15 cellular contexts compared by ENCODE assay signal in genomic region chr12:116659771-116660481, GRCh38.
DNase-seq lines count a peak whose midpoint lies in the region; ATAC-seq, FAIRE-seq and TF ChIP-seq lines count a peak whose summit lies in the region.
"Had no signal": no experiment of that assay in that cellular context is flagged by ENCODE, and none has a peak within 500 bp of the region (broad histone marks: within the 10 kb centered on the region; RNA-seq: fewer than 3 reads in every experiment).

No MANE protein-coding gene starts in this region.

- no peak overlapping the region for H3K4me3 Mint-ChIP-seq in neural progenitor cell
- H3K4me3 Mint-ChIP-seq in naive thymus-derived CD4-positive, alpha-beta T cell: no peak overlapping the region
- H3K4me3 Mint-ChIP-seq: activated naive CD4-positive, alpha-beta T cell treated with anti-CD3 and anti-CD28 coated beads, Interleukin-2, amount 10 ng/mL, durations not matched to agents 7 days and 5 days had no signal

- H3K27me3 Mint-ChIP-seq in neural progenitor cell (ENCODE audit: insufficient read depth, low read depth): peaks cover 12% of the 10 kb centered on the region
- peaks cover 0 to 29% (median 5%) of the 10 kb centered on the region in 5 donors for H3K27me3 Mint-ChIP-seq in naive thymus-derived CD4-positive, alpha-beta T cell

- no TSS peak for BruUV-seq in K562 (replicated peaks; lab: Mats Ljungman, UMichigan)

- no peak for TF ChIP-seq RAD21 in K562 (CRISPR knock-in tag; conservative IDR thresholded peaks at IDR 0.05 in 1 of 2, IDR thresholded peaks at IDR 0.05 in 1 of 2)

- POLR2A ChIA-PET in K562 (lab: Yijun Ruan, JAX): no interaction called here
- POLR2A ChIA-PET in naive thymus-derived CD4-positive, alpha-beta T cell (lab: Charles Lee): no interaction called here

- H2AFZ ChIP-seq in K562 (ENCODE audit: low read depth, low read length) (no peak overlapping the region), neural progenitor cell (replicated peaks) (no peak overlapping the region)

- H3K4me1 ChIP-seq in K562 (replicated peaks in 1 of 2; ENCODE audit: control insufficient read depth in 2 of 2, insufficient read depth in 2 of 2, low read length in 2 of 2) (peaks cover 0 to 6% of the 10 kb centered on the region in 2 experiments; a peak in 3 of 5 replicates), neural progenitor cell (peaks cover 21% of the 10 kb centered on the region)
- no peaks in the 10 kb centered on the region for H3K4me1 ChIP-seq in naive thymus-derived CD4-positive, alpha-beta T cell (ENCODE audit: control insufficient read depth in 2 of 2, insufficient read depth in 2 of 2, low read length in 2 of 2)

- in situ Hi-C loops in K562 (cut with MboI): no loop called here

- H3K9me3 ChIP-seq in K562 (replicated peaks; ENCODE audit: control insufficient read depth, insufficient read depth, low read depth, low read length) (no peaks in the 10 kb centered on the region), neural progenitor cell (ENCODE audit: low read depth) (no peaks in the 10 kb centered on the region)
- H3K9me3 ChIP-seq in naive thymus-derived CD4-positive, alpha-beta T cell (ENCODE audit: control insufficient read depth in 2 of 3, low read length in 3 of 3): no peaks in the 10 kb centered on the region

- H3K27me3 ChIP-seq in K562 (ENCODE audit: control insufficient read depth in 2 of 2, insufficient read depth in 2 of 2, low read length in 2 of 2) (peaks cover 43 to 70% of the 10 kb centered on the region in 2 experiments), neural progenitor cell (no peaks in the 10 kb centered on the region)
- no peaks in the 10 kb centered on the region for H3K27me3 ChIP-seq in naive thymus-derived CD4-positive, alpha-beta T cell (ENCODE audit: control insufficient read depth in 2 of 2, insufficient read depth in 2 of 2, low read length in 2 of 2)

- TF ChIP-seq CTCF in K562 (IDR thresholded peaks at IDR 0.05 in 2 of 3, conservative IDR thresholded peaks at IDR 0.05 in 1 of 3; ENCODE audit: insufficient read depth in 2 of 3, low read depth in 1 of 3, low read length in 3 of 3) (no peak), neural progenitor cell (IDR thresholded peaks at IDR 0.05) (no peak)

- H3K4me2 ChIP-seq in K562 (ENCODE audit: insufficient read depth, low read length) (no peak overlapping the region), neural progenitor cell (no peak overlapping the region)

- peak; percentile 59 for DNase-seq in Daoy (ENCODE audit: low read depth)
- DNase-seq in NCI-H2196 treated with DMSO at 0.1 percent for 48 hours (lab: John Stamatoyannopoulos, UW; ENCODE audit: unreplicated experiment): peak; percentile 39
- no peak for DNase-seq in K562 (ENCODE audit: extremely low read depth in 1 of 4, low spot score in 3 of 4)
- no peak for DNase-seq in neural progenitor cell (ENCODE audit: low spot score)
- no peak for DNase-seq in OCI-M1 (lab: John Stamatoyannopoulos, UW)
- DNase-seq in naive thymus-derived CD4-positive, alpha-beta T cell: no peak
- no peak for DNase-seq in AML-193 (lab: John Stamatoyannopoulos, UW)
- DNase-seq: activated CD4-positive, CD25-positive, alpha-beta regulatory T cell; activated CD8-positive, alpha-beta memory T cell treated with anti-CD3 and anti-CD28 coated beads, Interleukin-2, amount 50 U/mL, for 48 hours; activated naive CD4-positive, alpha-beta T cell treated with anti-CD3 and anti-CD28 coated beads, Interleukin-2, amount 10 ng/mL, durations not matched to agents 7 days and 5 days; NCI-H1092 treated with DMSO at 0.1 percent for 48 hours had no signal

- intact Hi-C loops in K562 (cut with micrococcal nuclease): no loop called here
- intact Hi-C loops in naive thymus-derived CD4-positive, alpha-beta T cell (cut with micrococcal nuclease): no loop called here

- H4K20me1 ChIP-seq in K562 (replicated peaks; ENCODE audit: control insufficient read depth, insufficient read depth, low read length) (no peaks in the 10 kb centered on the region), neural progenitor cell (ENCODE audit: low read depth) (no peaks in the 10 kb centered on the region)

- FAIRE-seq in K562 (lab: Jason Lieb, UNC): no peak
- FAIRE-seq: G401.6, GM19239, kidney had no signal

- H3K27ac ChIP-seq in K562 (ENCODE audit: extremely low read depth, low read depth, low read length): no peak overlapping the region
- no peak overlapping the region for H3K27ac ChIP-seq in neural progenitor cell
- H3K27ac ChIP-seq in naive thymus-derived CD4-positive, alpha-beta T cell (ENCODE audit: low read depth, low read length): no peak overlapping the region

- H3F3A ChIP-seq in neural progenitor cell (ENCODE audit: low read depth): peaks cover 17% of the 10 kb centered on the region

- H3K36me3 Mint-ChIP-seq in neural progenitor cell: no peaks in the 10 kb centered on the region
- no peaks in the 10 kb centered on the region for H3K36me3 Mint-ChIP-seq in naive thymus-derived CD4-positive, alpha-beta T cell
- H3K36me3 Mint-ChIP-seq: activated naive CD4-positive, alpha-beta T cell treated with anti-CD3 and anti-CD28 coated beads, Interleukin-2, amount 10 ng/mL, durations not matched to agents 7 days and 5 days had no signal

- no peaks in the 10 kb centered on the region for H3K9me3 Mint-ChIP-seq in neural progenitor cell
- H3K9me3 Mint-ChIP-seq in naive thymus-derived CD4-positive, alpha-beta T cell: no peaks in the 10 kb centered on the region
- H3K9me3 Mint-ChIP-seq: activated naive CD4-positive, alpha-beta T cell treated with anti-CD3 and anti-CD28 coated beads, Interleukin-2, amount 10 ng/mL, durations not matched to agents 7 days and 5 days had no signal

- no peak for TF ChIP-seq EP300 in K562 (IDR thresholded peaks at IDR 0.05; ENCODE audit: low read length)

- H3K9ac ChIP-seq in K562 (ENCODE audit: insufficient read depth in 1 of 2, low read depth in 2 of 2, low read length in 2 of 2): no peak overlapping the region
- no peak overlapping the region for H3K9ac ChIP-seq in neural progenitor cell

- no peaks in the 10 kb centered on the region for H3K36me3 ChIP-seq in K562 (ENCODE audit: control insufficient read depth, insufficient read depth, low read length)
- no peaks in the 10 kb centered on the region for H3K36me3 ChIP-seq in neural progenitor cell
- no peaks in the 10 kb centered on the region for H3K36me3 ChIP-seq in naive thymus-derived CD4-positive, alpha-beta T cell (ENCODE audit: control insufficient read depth in 2 of 3, insufficient read depth in 3 of 3, low read length in 3 of 3)

- no peak for TF ChIP-seq POLR2A in K562 (conservative IDR thresholded peaks at IDR 0.05)

- CTCF ChIA-PET in K562 (lab: Yijun Ruan, JAX; ENCODE audit: low intra/inter-chr PET ratio): no interaction called here
- CTCF ChIA-PET in naive thymus-derived CD4-positive, alpha-beta T cell (lab: Charles Lee): no interaction called here

- H3K4me3 ChIP-seq in K562 (no peak overlapping the region), neural progenitor cell (no peak overlapping the region)
- no peak overlapping the region for H3K4me3 ChIP-seq in naive thymus-derived CD4-positive, alpha-beta T cell (ENCODE audit: low read length)

- no peaks in the 10 kb centered on the region for H3K79me2 ChIP-seq in K562 (ENCODE audit: control insufficient read depth, insufficient read depth, low read length)
- no peaks in the 10 kb centered on the region for H3K79me2 ChIP-seq in neural progenitor cell (ENCODE audit: low read depth)

- no peaks in the 10 kb centered on the region for H3K9me1 ChIP-seq in K562 (ENCODE audit: control insufficient read depth, insufficient read depth, low read length)

- peak overlapping the region; percentile 13 for H3K27ac Mint-ChIP-seq in neural progenitor cell
- H3K27ac Mint-ChIP-seq in naive thymus-derived CD4-positive, alpha-beta T cell: no peak overlapping the region
- H3K27ac Mint-ChIP-seq: activated naive CD4-positive, alpha-beta T cell treated with anti-CD3 and anti-CD28 coated beads, Interleukin-2, amount 10 ng/mL, durations not matched to agents 7 days and 5 days had no signal

- ATAC-seq in K562: no peak
- ATAC-seq in HG03520 (IDR thresholded peaks at IDR 0.05; ENCODE audit: unreplicated experiment): no peak
- ATAC-seq in naive thymus-derived CD4-positive, alpha-beta T cell: no peak

- peaks cover 44% of the 10 kb centered on the region for H3K4me1 Mint-ChIP-seq in neural progenitor cell
- peaks cover 0 to 10% (median 0%) of the 10 kb centered on the region in 7 donors for H3K4me1 Mint-ChIP-seq in naive thymus-derived CD4-positive, alpha-beta T cell
- H3K4me1 Mint-ChIP-seq: activated naive CD4-positive, alpha-beta T cell treated with anti-CD3 and anti-CD28 coated beads, Interleukin-2, amount 10 ng/mL, durations not matched to agents 7 days and 5 days had no signal

- 13% methylated on average over 13 of the region's 13 CpGs for WGBS in K562 (ENCODE audit: insufficient coverage, low coverage, missing lambda C conversion rate)

TF ChIP-seq in K562, 482 proteins besides CTCF, POLR2A, EP300 and RAD21 (continues in another document):
- TF ChIP-seq ZNF354B (CRISPR knock-in tag; IDR thresholded peaks at IDR 0.05) (no peak), FOSL1 (tag; conservative IDR thresholded peaks at IDR 0.05) (peak; percentile 84), TSHZ1 (CRISPR knock-in tag; IDR thresholded peaks at IDR 0.05) (no peak), MAFG (tag; conservative IDR thresholded peaks at IDR 0.05) (0 out of 2 replicates have a peak, but pooled peaks have one; percentile 12)

Comparison
In these comparisons a context has a peak if more than half of its experiments do, and no peak if none do; other contexts are left out.
1. DNase-seq: peak in Daoy (single experiment) and NCI-H2196 treated with DMSO at 0.1 percent for 48 hours (single experiment); none in K562 (0 of 4), neural progenitor cell (single experiment), OCI-M1 (single experiment), naive thymus-derived CD4-positive, alpha-beta T cell (0 of 9) and AML-193 (0 of 2).